In genomic region chr11:4025248-4025956, GRCh38 we compare ENCODE assay signal across 10 cellular contexts.
DNase-seq lines count a peak whose midpoint lies in the region; ATAC-seq and TF ChIP-seq lines count a peak whose summit lies in the region.
"Had no signal": no experiment of that assay in that cellular context is flagged by ENCODE, and none has a peak within 500 bp of the region (broad histone marks: within the 10 kb centered on the region; RNA-seq: fewer than 3 reads in every experiment).

No MANE protein-coding gene starts in this region.

- TF ChIP-seq POLR2A in breast epithelium (IDR thresholded peaks at IDR 0.05): no peak

- no peaks in the 10 kb centered on the region for H3K9me2 ChIP-seq in hepatocyte (replicated peaks; ENCODE audit: insufficient read depth)

- 77% methylated on average over 3 of the region's 3 CpGs for WGBS in hepatocyte (ENCODE audit: low lambda C conversion rate, missing lambda C conversion rate)

- no peaks in the 10 kb centered on the region for H4K20me1 ChIP-seq in hepatocyte (ENCODE audit: insufficient read depth, poor library complexity, severe bottlenecking)

- H3K27ac ChIP-seq in breast epithelium: peak overlapping the region; percentile 76 to 83
- peak overlapping the region; percentile 74 for H3K27ac ChIP-seq in hepatocyte
- H3K27ac ChIP-seq in skin epidermis: peak overlapping the region in 13 of 21 experiments; percentile 3 to 61 (median 14)

- DNase-seq in GM03348 (ENCODE audit: low spot score): peak; percentile 43
- no peak for DNase-seq in breast epithelium (ENCODE audit: low spot score in 2 of 2)
- no peak for DNase-seq in hepatocyte (ENCODE audit: low spot score)
- no peak for DNase-seq in H4 (ENCODE audit: low spot score)
- DNase-seq in mucosa of descending colon: no peak
- no peak for DNase-seq in posterior vena cava (ENCODE audit: low spot score)
- DNase-seq: activated CD4-positive, alpha-beta T cell treated with anti-CD3 and anti-CD28 coated beads, Interleukin-2, amount 10 ng/mL, durations not matched to agents 24 days and 14 days; cortex of kidney had no signal

- H3K79me2 ChIP-seq in hepatocyte: peaks cover 15% of the 10 kb centered on the region

- no peaks in the 10 kb centered on the region for H3K36me3 ChIP-seq in breast epithelium
- no peaks in the 10 kb centered on the region for H3K36me3 ChIP-seq in hepatocyte (replicated peaks; ENCODE audit: insufficient read depth, low read depth)
- H3K36me3 ChIP-seq in mucosa of descending colon (ENCODE audit: low read depth): no peaks in the 10 kb centered on the region

- H3K4me3 ChIP-seq in breast epithelium (no peak overlapping the region), hepatocyte (no peak overlapping the region), skin epidermis (no peak overlapping the region), mucosa of descending colon (no peak overlapping the region)

- peak overlapping the region; percentile 36 for H3K4me2 ChIP-seq in hepatocyte

- ATAC-seq in HG02798 (IDR thresholded peaks at IDR 0.05; ENCODE audit: poor library complexity, unreplicated experiment) (no peak), mucosa of descending colon (no peak)

- H3K9me3 ChIP-seq in breast epithelium (no peaks in the 10 kb centered on the region), hepatocyte (ENCODE audit: low read depth) (no peaks in the 10 kb centered on the region), mucosa of descending colon (no peaks in the 10 kb centered on the region)

- no peak for TF ChIP-seq CTCF in breast epithelium (IDR thresholded peaks at IDR 0.05)
- TF ChIP-seq CTCF in hepatocyte (IDR thresholded peaks at IDR 0.05; ENCODE audit: poor library complexity): no peak
- TF ChIP-seq CTCF in mucosa of descending colon (IDR thresholded peaks at IDR 0.05): no peak

- no peak overlapping the region for H2AFZ ChIP-seq in hepatocyte

- peaks cover 0 to 6% of the 10 kb centered on the region in 2 donors for H3K4me1 ChIP-seq in breast epithelium
- peaks cover 17% of the 10 kb centered on the region for H3K4me1 ChIP-seq in hepatocyte (ENCODE audit: insufficient read depth)
- H3K4me1 ChIP-seq in mucosa of descending colon (ENCODE audit: low read depth): no peaks in the 10 kb centered on the region

- intact Hi-C loops in breast epithelium (cut with DNase I; ENCODE audit: low total_unique reads) (no loop called here), mucosa of descending colon (cut with DNase I, micrococcal nuclease) (no loop called here), posterior vena cava (cut with DNase I) (no loop called here)

- H3K27me3 ChIP-seq in breast epithelium: no peaks in the 10 kb centered on the region
- no peaks in the 10 kb centered on the region for H3K27me3 ChIP-seq in hepatocyte

Comparison
In these comparisons a context has a peak if more than half of its experiments do, and no peak if none do; other contexts are left out.
1. H3K27ac ChIP-seq: peak in every context shown above with its lines; median percentile 80 in breast epithelium; 74 in hepatocyte; 14 in skin epidermis.